27 cellular contexts compared by ENCODE assay signal in the genomic region with DNA sequence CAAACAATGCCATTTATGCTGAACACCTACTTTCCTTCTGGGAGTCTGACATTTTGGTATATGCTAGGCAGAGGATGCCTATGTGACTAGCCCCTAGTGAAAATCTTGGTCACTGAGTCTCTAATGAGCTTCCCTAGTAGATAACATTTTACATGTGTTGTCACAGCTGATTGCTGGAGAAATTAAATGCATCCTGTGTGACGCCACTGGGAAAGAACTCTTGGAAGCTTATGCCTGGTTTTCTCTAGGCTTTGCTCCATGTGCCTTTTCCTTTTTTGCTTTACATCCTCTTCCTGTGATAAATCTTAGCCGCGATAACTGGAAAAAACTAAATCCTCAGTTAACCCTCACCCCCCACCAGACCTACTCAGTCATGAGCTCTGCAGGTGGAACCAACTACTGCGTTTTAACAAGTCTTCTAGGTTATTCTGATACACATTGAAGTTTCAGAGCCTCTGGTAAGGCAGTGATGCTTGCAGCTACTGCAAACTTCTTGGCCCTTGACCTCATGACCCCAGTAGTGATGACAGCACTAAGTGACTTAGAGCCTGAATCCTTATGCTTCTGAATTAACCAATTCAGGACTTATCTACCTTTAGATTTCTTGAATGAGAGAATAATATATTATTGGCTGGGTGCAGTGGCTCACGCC.
"Had no signal": no experiment of that assay in that cellular context is flagged by ENCODE, and none has a peak within 500 bp of the region (broad histone marks: within the 10 kb centered on the region; RNA-seq: fewer than 3 reads in every experiment).

No MANE protein-coding gene starts in this region.

- H3K9me3 ChIP-seq: esophagus squamous epithelium, ovary, psoas muscle, stomach, thyroid gland, vagina had no signal

- H3K4me3 Mint-ChIP-seq: naive thymus-derived CD4-positive, alpha-beta T cell; nephron had no signal

- H3K9me3 Mint-ChIP-seq: nephron had no signal

- H3K4me3 ChIP-seq: coronary artery, esophagus squamous epithelium, heart right ventricle, ovary, psoas muscle, skin epidermis, stomach, thyroid gland, vagina had no signal

- H3K4me1 ChIP-seq: esophagus squamous epithelium, heart right ventricle, psoas muscle, stomach, thyroid gland, vagina had no signal

- H3K36me3 Mint-ChIP-seq: naive thymus-derived CD4-positive, alpha-beta T cell had no signal

- H3K4me1 Mint-ChIP-seq: naive thymus-derived CD4-positive, alpha-beta T cell had no signal

- H3K27me3 ChIP-seq: esophagus squamous epithelium, ovary, stomach, thyroid gland, vagina had no signal

- H3K27ac ChIP-seq: coronary artery, esophagus squamous epithelium, heart right ventricle, ovary, psoas muscle, skin epidermis, stomach, thyroid gland, vagina had no signal

- H3K36me3 ChIP-seq: esophagus squamous epithelium, heart right ventricle, ovary, stomach, thyroid gland, vagina had no signal

- ATAC-seq: heart right ventricle; left cardiac atrium; naive thymus-derived CD4-positive, alpha-beta T cell; psoas muscle had no signal

- DNase-seq: dermis blood vessel endothelial cell; effector memory CD4-positive, alpha-beta T cell; erythroblast; esophagus squamous epithelium; foreskin melanocyte; glutamatergic neuron; heart right ventricle; hippocampal formation; left cardiac atrium; mesenchymal stem cell; midbrain; naive thymus-derived CD4-positive, alpha-beta T cell; occipital lobe; ovary; posterior cingulate gyrus; psoas muscle; right cardiac atrium; stimulated activated CD4-positive, alpha-beta T cell treated with anti-CD3 and anti-CD28 coated beads, Interleukin-15, amount 100 ng/mL, for 24 hours; stimulated activated CD4-positive, alpha-beta T cell treated with anti-CD3 and anti-CD28 coated beads, Interleukin-2, amount 100 ng/mL, for 48 hours; stimulated activated naive CD4-positive, alpha-beta T cell treated with Interleukin-2 at 50 U/mL for 16 hours; stomach; thyroid gland; trophoblast cell had no signal

- H3K27me3 Mint-ChIP-seq: naive thymus-derived CD4-positive, alpha-beta T cell had no signal

- H3K27ac Mint-ChIP-seq: naive thymus-derived CD4-positive, alpha-beta T cell; nephron had no signal
